13 cellular contexts compared by ENCODE assay signal in the genomic region with DNA sequence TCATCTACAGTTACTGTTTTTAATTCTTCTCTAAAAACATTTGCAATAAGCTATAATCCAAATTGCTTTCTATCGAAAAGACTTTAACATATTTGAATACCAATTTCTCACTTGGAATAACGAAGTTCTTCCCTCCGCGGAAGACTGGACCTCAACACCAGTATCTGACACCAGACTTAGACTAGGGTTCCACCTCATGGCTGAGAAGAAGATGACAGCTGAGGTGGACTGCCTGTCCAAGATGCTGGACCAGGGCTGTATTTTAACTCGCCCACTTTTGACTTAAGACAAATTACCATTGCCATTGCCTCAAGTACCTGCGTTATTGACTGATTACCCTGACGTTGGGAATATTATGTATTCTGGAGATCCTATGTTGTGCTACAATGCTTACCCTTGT. TPM values are rescaled to one million over a fixed set of nuclear protein-coding genes. Genes with fewer than 3 reads are reported as not detected.
DNase-seq lines count a peak whose midpoint lies in the region; ATAC-seq and TF ChIP-seq lines count a peak whose summit lies in the region.
"Had no signal": no experiment of that assay in that cellular context is flagged by ENCODE, and none has a peak within 500 bp of the region (broad histone marks: within the 10 kb centered on the region; RNA-seq: fewer than 3 reads in every experiment).

No MANE protein-coding gene starts in this region.

- peaks cover 26% of the 10 kb centered on the region for H3K27me3 Mint-ChIP-seq in osteocyte (ENCODE audit: unreplicated experiment)
- peaks cover 20% of the 10 kb centered on the region for H3K27me3 Mint-ChIP-seq in activated naive CD4-positive, alpha-beta T cell treated with anti-CD3 and anti-CD28 coated beads for 36 hours (ENCODE audit: low read depth)

- no peaks in the 10 kb centered on the region for H3K4me1 Mint-ChIP-seq in osteocyte (ENCODE audit: unreplicated experiment)
- H3K4me1 Mint-ChIP-seq in activated naive CD4-positive, alpha-beta T cell treated with anti-CD3 and anti-CD28 coated beads for 36 hours (ENCODE audit: low read depth) = no peaks in the 10 kb centered on the region

- ATAC-seq in esophagus mucosa (no peak), GM21381 (IDR thresholded peaks at IDR 0.05; ENCODE audit: unreplicated experiment) (no peak), GM18870 (IDR thresholded peaks at IDR 0.05; ENCODE audit: unreplicated experiment) (no peak)
- ATAC-seq: activated CD8-positive, alpha-beta T cell treated with anti-CD3 and anti-CD28 coated beads, Interleukin-2, amount 10 ng/mL, durations not matched to agents 7 days and 5 days had no signal

- H3K4me3 Mint-ChIP-seq in osteocyte (ENCODE audit: unreplicated experiment) = no peak overlapping the region
- H3K4me3 Mint-ChIP-seq in activated naive CD4-positive, alpha-beta T cell treated with anti-CD3 and anti-CD28 coated beads for 36 hours = no peak overlapping the region
- H3K4me3 Mint-ChIP-seq: activated CD8-positive, alpha-beta T cell treated with anti-CD3 and anti-CD28 coated beads, Interleukin-2, amount 10 ng/mL, durations not matched to agents 7 days and 5 days had no signal

- intact Hi-C loops in activated naive CD4-positive, alpha-beta T cell treated with anti-CD3 and anti-CD28 coated beads for 36 hours (cut with micrococcal nuclease) = no loop called here

- H3K9me3 Mint-ChIP-seq in osteocyte (ENCODE audit: unreplicated experiment) = no peaks in the 10 kb centered on the region
- peaks cover 2% of the 10 kb centered on the region for H3K9me3 Mint-ChIP-seq in activated naive CD4-positive, alpha-beta T cell treated with anti-CD3 and anti-CD28 coated beads for 36 hours

- TF ChIP-seq CTCF in GM06990 (IDR thresholded peaks at IDR 0.05; ENCODE audit: insufficient read depth, low read length, poor library complexity, severe bottlenecking) (peak; percentile 1), osteocyte (IDR thresholded peaks at IDR 0.05) (peak; percentile 40)

- DNase-seq in GM06990 (ENCODE audit: extremely low read depth, insufficient read length) (no peak), NCI-H69 (lab: John Stamatoyannopoulos, UW) (peak; percentile 41), dermis blood vessel endothelial cell (peak; percentile 31), osteocyte (ENCODE audit: extremely low spot score, unreplicated experiment) (no peak)
- no peak for DNase-seq in activated naive CD4-positive, alpha-beta T cell treated with anti-CD3 and anti-CD28 coated beads for 36 hours
- DNase-seq: activated CD8-positive, alpha-beta T cell treated with anti-CD3 and anti-CD28 coated beads, Interleukin-2, amount 10 ng/mL, durations not matched to agents 7 days and 5 days; anterior cingulate cortex; head of caudate nucleus; KG1; Peyer's patch had no signal

- no peaks in the 10 kb centered on the region for H3K27me3 ChIP-seq in GM06990 (replicated peaks; ENCODE audit: control insufficient read depth, insufficient read depth, low read length)
- H3K27me3 ChIP-seq: Peyer's patch had no signal

- no peaks in the 10 kb centered on the region for H3K36me3 ChIP-seq in GM06990 (ENCODE audit: control insufficient read depth, insufficient read depth, low read length)
- H3K36me3 ChIP-seq: Peyer's patch had no signal

- CTCF ChIA-PET in activated naive CD4-positive, alpha-beta T cell treated with anti-CD3 and anti-CD28 coated beads for 36 hours (lab: Charles Lee) = no interaction called here

- H3K27ac Mint-ChIP-seq in osteocyte (ENCODE audit: unreplicated experiment) = no peak overlapping the region
- H3K27ac Mint-ChIP-seq in activated naive CD4-positive, alpha-beta T cell treated with anti-CD3 and anti-CD28 coated beads for 36 hours = no peak overlapping the region
- H3K27ac Mint-ChIP-seq: activated CD8-positive, alpha-beta T cell treated with anti-CD3 and anti-CD28 coated beads, Interleukin-2, amount 10 ng/mL, durations not matched to agents 7 days and 5 days had no signal

- H3K4me3 ChIP-seq in GM06990 (replicated peaks; ENCODE audit: low read depth, low read length) = no peak overlapping the region
- H3K4me3 ChIP-seq: Peyer's patch had no signal

- H3K36me3 Mint-ChIP-seq in osteocyte (ENCODE audit: unreplicated experiment) = no peaks in the 10 kb centered on the region
- no peaks in the 10 kb centered on the region for H3K36me3 Mint-ChIP-seq in activated naive CD4-positive, alpha-beta T cell treated with anti-CD3 and anti-CD28 coated beads for 36 hours (ENCODE audit: low read depth)

RNA-seq across cellular contexts. Expression of a gene that starts 34.1 kb away (rescaled TPM):
- total RNA-seq in dermis blood vessel endothelial cell = 55.5 and 62.3 TPM in 2 replicates
- 47.5 and 50.9 TPM in 2 replicates for total RNA-seq in osteocyte
- total RNA-seq in esophagus mucosa = 39.7 TPM
- 10 to 100 TPM; 52.9 to 58.8 TPM for total RNA-seq in activated naive CD4-positive, alpha-beta T cell treated with anti-CD3 and anti-CD28 coated beads for 36 hours

RNA-seq across cellular contexts. Expression of a gene that starts 43.1 kb away (rescaled TPM):
- total RNA-seq in dermis blood vessel endothelial cell (31.5 and 32.3 TPM in 2 replicates), osteocyte (27.2 and 28.8 TPM in 2 replicates), esophagus mucosa (14.0 TPM)
- 10 to 100 TPM; 27.4 to 29.3 TPM for total RNA-seq in activated naive CD4-positive, alpha-beta T cell treated with anti-CD3 and anti-CD28 coated beads for 36 hours

RNA-seq across cellular contexts. Expression of a gene that starts 43.2 kb away (rescaled TPM):
- 53.1 and 73.4 TPM in 2 replicates for total RNA-seq in dermis blood vessel endothelial cell
- 65.3 and 69.0 TPM in 2 replicates for total RNA-seq in osteocyte
- 43.0 TPM for total RNA-seq in esophagus mucosa
- total RNA-seq in activated naive CD4-positive, alpha-beta T cell treated with anti-CD3 and anti-CD28 coated beads for 36 hours = 10 to 100 TPM; 69.0 to 74.8 TPM

RNA-seq across cellular contexts. Expression of a gene that starts 51.6 kb away (rescaled TPM):
- total RNA-seq in dermis blood vessel endothelial cell (0.17 TPM in 1 of 2 replicates, not detected in the other), osteocyte (not detected in 2 replicates), esophagus mucosa (not detected)
- total RNA-seq in activated naive CD4-positive, alpha-beta T cell treated with anti-CD3 and anti-CD28 coated beads for 36 hours = not detected
- total RNA-seq: activated CD8-positive, alpha-beta T cell treated with anti-CD3 and anti-CD28 coated beads, Interleukin-2, amount 10 ng/mL, durations not matched to agents 7 days and 5 days; Peyer's patch had no signal

Comparison
In these comparisons a context has a peak if more than half of its experiments do, and no peak if none do; other contexts are left out.
1. DNase-seq: peak in NCI-H69 (single experiment) and dermis blood vessel endothelial cell (single experiment); none in GM06990 (single experiment), osteocyte (single experiment) and activated naive CD4-positive, alpha-beta T cell treated with anti-CD3 and anti-CD28 coated beads for 36 hours (single experiment).